20 cellular contexts compared by ENCODE assay signal in the genomic region with DNA sequence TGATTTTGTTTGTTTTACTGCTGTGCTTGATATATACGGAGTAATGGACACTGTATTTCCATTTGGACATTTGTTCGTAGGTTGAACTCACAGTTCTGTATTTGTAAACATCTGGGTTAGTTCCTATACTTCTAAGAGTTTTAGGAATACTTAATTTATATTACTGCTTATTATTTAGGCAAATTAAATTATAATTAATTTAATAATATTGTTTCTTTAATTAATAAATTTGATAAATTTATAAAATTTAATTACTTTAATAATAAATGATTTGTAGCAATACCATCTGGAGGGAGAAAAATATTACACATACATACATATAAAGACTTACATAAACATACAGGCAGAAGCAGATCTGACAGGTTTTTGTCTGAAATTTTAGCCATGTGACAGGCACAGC. TPM values are rescaled to one million over a fixed set of nuclear protein-coding genes. Genes with fewer than 3 reads are reported as not detected.
A peak's percentile ranks its signal among the peaks of the same experiment; 100 is the strongest.
DNase-seq lines count a peak whose midpoint lies in the region; ATAC-seq, FAIRE-seq and TF ChIP-seq lines count a peak whose summit lies in the region.
"Had no signal": no experiment of that assay in that cellular context is flagged by ENCODE, and none has a peak within 500 bp of the region (broad histone marks: within the 10 kb centered on the region; RNA-seq: fewer than 3 reads in every experiment).

No MANE protein-coding gene starts in this region.

- POLR2A ChIA-PET in WTC11 (lab: Charles Lee), result no interaction called here

- H3K27me3 Mint-ChIP-seq in WTC11 (ENCODE audit: low read depth), result no peaks in the 10 kb centered on the region
- H3K27me3 Mint-ChIP-seq in activated T-helper 2 cell treated with anti-CD3 and anti-CD28 coated beads, Interferon-gamma antibody, Interleukin-2, Interleukin-4, amounts not matched to agents 10 μg/mL and 5 μg/mL and 100 μg/mL, durations not matched to agents 14 hours and 24 hours and 36 hours (ENCODE audit: low read depth), result peaks cover 17% of the 10 kb centered on the region

- no peaks in the 10 kb centered on the region for H3K9me3 ChIP-seq in HUES48 (ENCODE audit: control insufficient read depth, insufficient read depth, low read length)
- H3K9me3 ChIP-seq: BE2C, HAP-1 had no signal

- no peak for TF ChIP-seq CTCF in WTC11 (IDR thresholded peaks at IDR 0.05)

- intact Hi-C loops in activated T-helper 2 cell treated with anti-CD3 and anti-CD28 coated beads, Interferon-gamma antibody, Interleukin-2, Interleukin-4, amounts not matched to agents 10 μg/mL and 5 μg/mL and 100 μg/mL, durations not matched to agents 14 hours and 24 hours and 36 hours (cut with micrococcal nuclease), result no loop called here
- intact Hi-C loops in left colon (cut with DNase I, micrococcal nuclease), result no loop called here

- ATAC-seq in WTC11 (no peak), left colon (no peak), GM19035 (IDR thresholded peaks at IDR 0.05; ENCODE audit: unreplicated experiment) (no peak)

- CTCF ChIA-PET in WTC11 (lab: Charles Lee), result no interaction called here

- DNase-seq in WTC11 (ENCODE audit: low spot score) (no peak), frontal cortex (ENCODE audit: low spot score in 2 of 2) (no peak), NCI-H1092 treated with DMSO at 0.1 percent for 48 hours (lab: John Stamatoyannopoulos, UW) (no peak), left colon (no peak)
- DNase-seq in activated T-helper 2 cell treated with anti-CD3 and anti-CD28 coated beads, Interferon-gamma antibody, Interleukin-2, Interleukin-4, amounts not matched to agents 10 μg/mL and 5 μg/mL and 100 μg/mL, durations not matched to agents 14 hours and 24 hours and 36 hours (ENCODE audit: low spot score), result no peak
- DNase-seq: BE2C; CD4-positive, alpha-beta memory T cell; DMS153; DMS79 treated with DMSO at 0.1 percent for 48 hours; EL; GOT3; IMR-90; KBM-7 had no signal

- FAIRE-seq in frontal cortex (lab: Jason Lieb, UNC), result peak; percentile 76
- FAIRE-seq: G401.6, GM12891, HTR-8/SVneo had no signal

- no peak overlapping the region; the same call in 1 of the 2 replicates for H3K9ac ChIP-seq in HUES48 (ENCODE audit: low read depth, low read length)

- no peaks in the 10 kb centered on the region for H3K27me3 ChIP-seq in HUES48 (ENCODE audit: control insufficient read depth, insufficient read depth, low read length)
- H3K27me3 ChIP-seq: BE2C had no signal

- no peak overlapping the region; the same call in 1 of the 2 replicates for H3K27ac Mint-ChIP-seq in WTC11
- no peak overlapping the region for H3K27ac Mint-ChIP-seq in activated T-helper 2 cell treated with anti-CD3 and anti-CD28 coated beads, Interferon-gamma antibody, Interleukin-2, Interleukin-4, amounts not matched to agents 10 μg/mL and 5 μg/mL and 100 μg/mL, durations not matched to agents 14 hours and 24 hours and 36 hours
- H3K27ac Mint-ChIP-seq: CD4-positive, alpha-beta memory T cell had no signal

- peak overlapping the region; percentile 82 for H3K27ac ChIP-seq in HUES48 (ENCODE audit: low read depth, low read length)
- H3K27ac ChIP-seq: C4-2B had no signal

- peaks cover 44% of the 10 kb centered on the region for H3K4me1 ChIP-seq in HUES48 (ENCODE audit: control insufficient read depth, insufficient read depth, low read length)
- H3K4me1 ChIP-seq: BE2C had no signal

- no peak overlapping the region for H3K4me3 ChIP-seq in HUES48 (ENCODE audit: low read depth, low read length)
- H3K4me3 ChIP-seq: HAP-1 had no signal

- H3K4me3 Mint-ChIP-seq in WTC11, result no peak overlapping the region
- no peak overlapping the region for H3K4me3 Mint-ChIP-seq in activated T-helper 2 cell treated with anti-CD3 and anti-CD28 coated beads, Interferon-gamma antibody, Interleukin-2, Interleukin-4, amounts not matched to agents 10 μg/mL and 5 μg/mL and 100 μg/mL, durations not matched to agents 14 hours and 24 hours and 36 hours (ENCODE audit: low read depth)
- H3K4me3 Mint-ChIP-seq: CD4-positive, alpha-beta memory T cell had no signal

- peaks cover 50% of the 10 kb centered on the region for H3K4me1 Mint-ChIP-seq in WTC11
- no peaks in the 10 kb centered on the region for H3K4me1 Mint-ChIP-seq in activated T-helper 2 cell treated with anti-CD3 and anti-CD28 coated beads, Interferon-gamma antibody, Interleukin-2, Interleukin-4, amounts not matched to agents 10 μg/mL and 5 μg/mL and 100 μg/mL, durations not matched to agents 14 hours and 24 hours and 36 hours (ENCODE audit: low read depth)
- H3K4me1 Mint-ChIP-seq: CD4-positive, alpha-beta memory T cell had no signal

- peaks cover 28% of the 10 kb centered on the region for H3K9me3 Mint-ChIP-seq in WTC11
- H3K9me3 Mint-ChIP-seq in activated T-helper 2 cell treated with anti-CD3 and anti-CD28 coated beads, Interferon-gamma antibody, Interleukin-2, Interleukin-4, amounts not matched to agents 10 μg/mL and 5 μg/mL and 100 μg/mL, durations not matched to agents 14 hours and 24 hours and 36 hours, result no peaks in the 10 kb centered on the region
- H3K9me3 Mint-ChIP-seq: CD4-positive, alpha-beta memory T cell had no signal

- no peaks in the 10 kb centered on the region for H3K36me3 ChIP-seq in HUES48 (ENCODE audit: control insufficient read depth, insufficient read depth, low read length)
- H3K36me3 ChIP-seq: BE2C, HAP-1 had no signal

- H3K36me3 Mint-ChIP-seq in WTC11, result peaks cover under 1% of the 10 kb centered on the region; the same call in 1 of the 2 replicates
- H3K36me3 Mint-ChIP-seq in activated T-helper 2 cell treated with anti-CD3 and anti-CD28 coated beads, Interferon-gamma antibody, Interleukin-2, Interleukin-4, amounts not matched to agents 10 μg/mL and 5 μg/mL and 100 μg/mL, durations not matched to agents 14 hours and 24 hours and 36 hours (ENCODE audit: low read depth), result no peaks in the 10 kb centered on the region
- H3K36me3 Mint-ChIP-seq: CD4-positive, alpha-beta memory T cell had no signal

TF ChIP-seq in WTC11, 78 proteins besides CTCF, POLR2A, EP300 and RAD21:
- no peak for TF ChIP-seq ZNF232 (CRISPR knock-in tag; IDR thresholded peaks at IDR 0.05)
- TF ChIP-seq ZNF396 (CRISPR knock-in tag; IDR thresholded peaks at IDR 0.05; ENCODE audit: borderline replicate concordance), result no peak
- TF ChIP-seq HMGA2 (CRISPR knock-in tag; IDR thresholded peaks at IDR 0.05), result peak; percentile 97
- no peak for TF ChIP-seq ZNF219 (CRISPR knock-in tag; IDR thresholded peaks at IDR 0.05; ENCODE audit: borderline replicate concordance)
- TF ChIP-seq, protein P1, sequence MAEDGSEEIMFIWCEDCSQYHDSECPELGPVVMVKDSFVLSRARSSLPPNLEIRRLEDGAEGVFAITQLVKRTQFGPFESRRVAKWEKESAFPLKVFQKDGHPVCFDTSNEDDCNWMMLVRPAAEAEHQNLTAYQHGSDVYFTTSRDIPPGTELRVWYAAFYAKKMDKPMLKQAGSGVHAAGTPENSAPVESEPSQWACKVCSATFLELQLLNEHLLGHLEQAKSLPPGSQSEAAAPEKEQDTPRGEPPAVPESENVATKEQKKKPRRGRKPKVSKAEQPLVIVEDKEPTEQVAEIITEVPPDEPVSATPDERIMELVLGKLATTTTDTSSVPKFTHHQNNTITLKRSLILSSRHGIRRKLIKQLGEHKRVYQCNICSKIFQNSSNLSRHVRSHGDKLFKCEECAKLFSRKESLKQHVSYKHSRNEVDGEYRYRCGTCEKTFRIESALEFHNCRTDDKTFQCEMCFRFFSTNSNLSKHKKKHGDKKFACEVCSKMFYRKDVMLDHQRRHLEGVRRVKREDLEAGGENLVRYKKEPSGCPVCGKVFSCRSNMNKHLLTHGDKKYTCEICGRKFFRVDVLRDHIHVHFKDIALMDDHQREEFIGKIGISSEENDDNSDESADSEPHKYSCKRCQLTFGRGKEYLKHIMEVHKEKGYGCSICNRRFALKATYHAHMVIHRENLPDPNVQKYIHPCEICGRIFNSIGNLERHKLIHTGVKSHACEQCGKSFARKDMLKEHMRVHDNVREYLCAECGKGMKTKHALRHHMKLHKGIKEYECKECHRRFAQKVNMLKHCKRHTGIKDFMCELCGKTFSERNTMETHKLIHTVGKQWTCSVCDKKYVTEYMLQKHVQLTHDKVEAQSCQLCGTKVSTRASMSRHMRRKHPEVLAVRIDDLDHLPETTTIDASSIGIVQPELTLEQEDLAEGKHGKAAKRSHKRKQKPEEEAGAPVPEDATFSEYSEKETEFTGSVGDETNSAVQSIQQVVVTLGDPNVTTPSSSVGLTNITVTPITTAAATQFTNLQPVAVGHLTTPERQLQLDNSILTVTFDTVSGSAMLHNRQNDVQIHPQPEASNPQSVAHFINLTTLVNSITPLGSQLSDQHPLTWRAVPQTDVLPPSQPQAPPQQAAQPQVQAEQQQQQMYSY (CRISPR knock-in tag; IDR thresholded peaks at IDR 0.05), result no peak

RNA-seq across cellular contexts. Expression of gene B4GALT4, which starts 14.5 kb away (rescaled TPM):
- total RNA-seq in WTC11 (2021) (32.0 to 37.7 TPM (median 32.9 TPM) in 3 replicates), frontal cortex (8.6 TPM), left colon (10 to 100 TPM; 58.1 to 60.4 TPM)
- total RNA-seq in activated T-helper 2 cell treated with anti-CD3 and anti-CD28 coated beads, Interferon-gamma antibody, Interleukin-2, Interleukin-4, amounts not matched to agents 10 μg/mL and 5 μg/mL and 100 μg/mL, durations not matched to agents 14 hours and 24 hours and 36 hours, result 17.2 and 20.1 TPM in 2 replicates

RNA-seq across cellular contexts. Expression of gene ARHGAP31, which starts 39.0 kb away (rescaled TPM):
- total RNA-seq in WTC11 (2021) (3.7 to 7.2 TPM (median 4.2 TPM) in 3 replicates), frontal cortex (2.0 TPM), left colon (10 to 100 TPM; 10.7 to 12.1 TPM)
- total RNA-seq in activated T-helper 2 cell treated with anti-CD3 and anti-CD28 coated beads, Interferon-gamma antibody, Interleukin-2, Interleukin-4, amounts not matched to agents 10 μg/mL and 5 μg/mL and 100 μg/mL, durations not matched to agents 14 hours and 24 hours and 36 hours, result 13.2 and 14.0 TPM in 2 replicates
